In genomic region chr2:85772841-85773491, GRCh38 we compare ENCODE assay signal across 10 cellular contexts. TPM values are rescaled to one million over a fixed set of nuclear protein-coding genes. Genes with fewer than 3 reads are reported as not detected.
DNase-seq lines count a peak whose midpoint lies in the region; ATAC-seq, FAIRE-seq and TF ChIP-seq lines count a peak whose summit lies in the region.
"Had no signal": no experiment of that assay in that cellular context is flagged by ENCODE, and none has a peak within 500 bp of the region (broad histone marks: within the 10 kb centered on the region; RNA-seq: fewer than 3 reads in every experiment).

No MANE protein-coding gene starts in this region.

- intact Hi-C loops in left ventricle myocardium inferior (cut with micrococcal nuclease) = no loop called here
- intact Hi-C loops in gastrocnemius medialis (cut with DNase I; ENCODE audit: low total_unique reads) = loop anchor here (1.0 to 2.0 kb wide), 2 partner anchors 18 to 66 kb away; no protein-coding TSS in a partner anchor
- intact Hi-C loops in activated CD4-positive, alpha-beta T cell treated with anti-CD3 and anti-CD28 coated beads, Interleukin-2, amount 10 ng/mL, durations not matched to agents 24 days and 14 days (cut with micrococcal nuclease) = no loop called here

- H3K36me3 Mint-ChIP-seq in astrocyte (ENCODE audit: low read depth, unreplicated experiment) = peaks cover 2% of the 10 kb centered on the region
- no peaks in the 10 kb centered on the region for H3K36me3 Mint-ChIP-seq in activated CD4-positive, alpha-beta T cell treated with anti-CD3 and anti-CD28 coated beads, Interleukin-2, amount 10 ng/mL, durations not matched to agents 24 days and 14 days (ENCODE audit: low read depth)
- H3K36me3 Mint-ChIP-seq: memory B cell had no signal

- no peaks in the 10 kb centered on the region for H4K20me1 ChIP-seq in astrocyte (ENCODE audit: insufficient read depth, low read length)

- H3K4me3 ChIP-seq in astrocyte (ENCODE audit: insufficient read depth, low read depth, low read length) (peak overlapping the region; percentile 37), left ventricle myocardium inferior (peak overlapping the region; percentile 53), gastrocnemius medialis (peak overlapping the region; percentile 31 to 55 (median 41))

- DNase-seq in ELR (ENCODE audit: low read depth) (peak; percentile 54), astrocyte (ENCODE audit: low read depth) (no peak), left ventricle myocardium inferior (peak; percentile 63), gastrocnemius medialis (peak in 1 of 2 donors; percentile 79), mucosa of gallbladder (ENCODE audit: low spot score) (no peak)
- no peak for DNase-seq in activated CD4-positive, alpha-beta T cell treated with anti-CD3 and anti-CD28 coated beads, Interleukin-2, amount 50 U/mL, for 4 hours
- DNase-seq in activated CD4-positive, alpha-beta T cell treated with anti-CD3 and anti-CD28 coated beads, Interleukin-2, amount 10 ng/mL, durations not matched to agents 24 days and 14 days = no peak
- DNase-seq: activated T-cell treated with anti-CD3 and anti-CD28 coated beads, Interleukin-2, amount 50 U/mL, for 1 hour had no signal

- peak overlapping the region; percentile 20 for H2AFZ ChIP-seq in astrocyte (ENCODE audit: low read depth, low read length)

- TF ChIP-seq POLR2A in gastrocnemius medialis (IDR thresholded peaks at IDR 0.05) = no peak

- H3K9ac ChIP-seq in astrocyte (ENCODE audit: low read length) = peak overlapping the region; percentile 77

- no peaks in the 10 kb centered on the region for H3K36me3 ChIP-seq in astrocyte (ENCODE audit: insufficient read depth, low read length)
- H3K36me3 ChIP-seq in left ventricle myocardium inferior = peaks cover 4% of the 10 kb centered on the region
- peaks cover 0 to 4% of the 10 kb centered on the region in 2 donors for H3K36me3 ChIP-seq in gastrocnemius medialis

- peak; percentile 8 to 25 for ATAC-seq in gastrocnemius medialis
- no peak for ATAC-seq in GM18502 (IDR thresholded peaks at IDR 0.05; ENCODE audit: poor library complexity, unreplicated experiment)

- peak overlapping the region; percentile 85 for H3K27ac ChIP-seq in astrocyte (ENCODE audit: low read depth, low read length)
- H3K27ac ChIP-seq in left ventricle myocardium inferior (replicated peaks) = peak overlapping the region; percentile 95
- H3K27ac ChIP-seq in gastrocnemius medialis = peak overlapping the region; percentile 84 to 97 (median 92)

- no peak for FAIRE-seq in astrocyte (lab: Jason Lieb, UNC)

- H3K27ac Mint-ChIP-seq in astrocyte (ENCODE audit: unreplicated experiment) = peak overlapping the region; percentile 5
- no peak overlapping the region for H3K27ac Mint-ChIP-seq in activated CD4-positive, alpha-beta T cell treated with anti-CD3 and anti-CD28 coated beads, Interleukin-2, amount 10 ng/mL, durations not matched to agents 24 days and 14 days
- H3K27ac Mint-ChIP-seq: memory B cell had no signal

- in situ Hi-C loops in gastrocnemius medialis (cut with MboI; ENCODE audit: low sequenced_read_pairs in 4 of 4) = no loop called here

- H3K4me3 Mint-ChIP-seq in astrocyte (ENCODE audit: unreplicated experiment) = no peak overlapping the region
- no peak overlapping the region for H3K4me3 Mint-ChIP-seq in activated CD4-positive, alpha-beta T cell treated with anti-CD3 and anti-CD28 coated beads, Interleukin-2, amount 10 ng/mL, durations not matched to agents 24 days and 14 days
- H3K4me3 Mint-ChIP-seq: memory B cell had no signal

- H3K4me1 ChIP-seq in astrocyte (ENCODE audit: insufficient read depth, low read length) = peaks cover 52% of the 10 kb centered on the region
- H3K4me1 ChIP-seq in left ventricle myocardium inferior = peaks cover 97% of the 10 kb centered on the region
- H3K4me1 ChIP-seq in gastrocnemius medialis = peaks cover 95 to 97% of the 10 kb centered on the region in 2 donors

- H3K9me3 Mint-ChIP-seq in astrocyte (ENCODE audit: unreplicated experiment) = peaks cover 1% of the 10 kb centered on the region
- no peaks in the 10 kb centered on the region for H3K9me3 Mint-ChIP-seq in activated CD4-positive, alpha-beta T cell treated with anti-CD3 and anti-CD28 coated beads, Interleukin-2, amount 10 ng/mL, durations not matched to agents 24 days and 14 days
- H3K9me3 Mint-ChIP-seq: memory B cell had no signal

- no peaks in the 10 kb centered on the region for H3K79me2 ChIP-seq in astrocyte (ENCODE audit: insufficient read depth, low read length)

- peaks cover 21% of the 10 kb centered on the region for H3K4me1 Mint-ChIP-seq in astrocyte (ENCODE audit: low read depth, unreplicated experiment)
- H3K4me1 Mint-ChIP-seq in activated CD4-positive, alpha-beta T cell treated with anti-CD3 and anti-CD28 coated beads, Interleukin-2, amount 10 ng/mL, durations not matched to agents 24 days and 14 days = no peaks in the 10 kb centered on the region
- H3K4me1 Mint-ChIP-seq: memory B cell had no signal

- peaks cover 62% of the 10 kb centered on the region for H3K27me3 Mint-ChIP-seq in astrocyte (ENCODE audit: low read depth, unreplicated experiment)
- peaks cover 32% of the 10 kb centered on the region for H3K27me3 Mint-ChIP-seq in activated CD4-positive, alpha-beta T cell treated with anti-CD3 and anti-CD28 coated beads, Interleukin-2, amount 10 ng/mL, durations not matched to agents 24 days and 14 days

- H3K27me3 ChIP-seq in astrocyte (ENCODE audit: insufficient read depth, low read length) (no peaks in the 10 kb centered on the region), left ventricle myocardium inferior (ENCODE audit: low read depth) (no peaks in the 10 kb centered on the region), gastrocnemius medialis (no peaks in the 10 kb centered on the region)

- H3K9me3 ChIP-seq in astrocyte (ENCODE audit: insufficient read depth, low read depth, low read length) (no peaks in the 10 kb centered on the region), left ventricle myocardium inferior (replicated peaks) (no peaks in the 10 kb centered on the region), gastrocnemius medialis (no peaks in the 10 kb centered on the region)

- TF ChIP-seq CTCF in astrocyte (IDR thresholded peaks at IDR 0.05; ENCODE audit: insufficient read depth, low read depth, low read length) (no peak), left ventricle myocardium inferior (IDR thresholded peaks at IDR 0.05; ENCODE audit: borderline replicate concordance) (no peak), gastrocnemius medialis (IDR thresholded peaks at IDR 0.05 in 4 of 5, conservative IDR thresholded peaks at IDR 0.05 in 1 of 5) (no peak)

- peak overlapping the region; percentile 83 for H3K4me2 ChIP-seq in astrocyte (ENCODE audit: low read length)

RNA-seq across cellular contexts. Expression of gene ATOH8, which starts 19.2 kb away (rescaled TPM):
- total RNA-seq in astrocyte = 1.2 and 1.9 TPM in 2 replicates
- 23.3 TPM for total RNA-seq in left ventricle myocardium inferior
- total RNA-seq in gastrocnemius medialis = 100 to 1,000 TPM; 122 to 266 (median 150) TPM
- 0.19 TPM in 1 of 2 replicates, not detected in the other for total RNA-seq in activated CD4-positive, alpha-beta T cell treated with anti-CD3 and anti-CD28 coated beads, Interleukin-2, amount 10 ng/mL, durations not matched to agents 24 days and 14 days
- total RNA-seq in mucosa of gallbladder = 9.0 TPM

Comparison
In these comparisons a context has a peak if more than half of its experiments do, and no peak if none do; other contexts are left out.
1. DNase-seq: peak in ELR (single experiment) and left ventricle myocardium inferior (single experiment); none in astrocyte (single experiment), activated CD4-positive, alpha-beta T cell treated with anti-CD3 and anti-CD28 coated beads, Interleukin-2, amount 50 U/mL, for 4 hours (0 of 2), activated CD4-positive, alpha-beta T cell treated with anti-CD3 and anti-CD28 coated beads, Interleukin-2, amount 10 ng/mL, durations not matched to agents 24 days and 14 days (single experiment) and mucosa of gallbladder (single experiment).
2. Peak in every context shown above with its lines, with median percentiles within 50 percentile points of each other: H3K27ac ChIP-seq and H3K4me3 ChIP-seq.